In genomic region chr7:123789817-123790216, GRCh38 we compare ENCODE assay signal across 19 cellular contexts. TPM values are rescaled to one million over a fixed set of nuclear protein-coding genes. Genes with fewer than 3 reads are reported as not detected.
"Had no signal": no experiment of that assay in that cellular context is flagged by ENCODE, and none has a peak within 500 bp of the region (broad histone marks: within the 10 kb centered on the region; RNA-seq: fewer than 3 reads in every experiment).

No MANE protein-coding gene starts in this region.

- H3K4me3 Mint-ChIP-seq: activated B cell treated with CpG ODN at 0.5 μM for 24 hours; activated naive CD8-positive, alpha-beta T cell treated with anti-CD3 and anti-CD28 coated beads, Interleukin-2, amount 10 ng/mL, durations not matched to agents 7 days and 5 days; memory B cell; nephron had no signal

- H3K27ac Mint-ChIP-seq: activated B cell treated with CpG ODN at 0.5 μM for 24 hours; activated naive CD8-positive, alpha-beta T cell treated with anti-CD3 and anti-CD28 coated beads, Interleukin-2, amount 10 ng/mL, durations not matched to agents 7 days and 5 days; memory B cell; nephron had no signal

- H3K27me3 Mint-ChIP-seq: activated B cell treated with CpG ODN at 0.5 μM for 24 hours had no signal

- H3K4me1 Mint-ChIP-seq: activated B cell treated with CpG ODN at 0.5 μM for 24 hours; activated naive CD8-positive, alpha-beta T cell treated with anti-CD3 and anti-CD28 coated beads, Interleukin-2, amount 10 ng/mL, durations not matched to agents 7 days and 5 days; nephron had no signal

- H3K36me3 ChIP-seq: gastrocnemius medialis, heart right ventricle, left lung, sigmoid colon, upper lobe of right lung had no signal

- DNase-seq: activated B cell treated with CpG ODN at 0.5 μM for 24 hours; activated CD4-positive, alpha-beta T cell treated with anti-CD3 and anti-CD28 coated beads, Interleukin-2, amount 50 U/mL, for 1 hour; activated effector memory CD4-positive, alpha-beta T cell treated with anti-CD3 and anti-CD28 coated beads, Interleukin-2, amount 50 U/mL, for 16 hours; activated naive CD8-positive, alpha-beta T cell treated with anti-CD3 and anti-CD28 coated beads, Interleukin-2, amount 10 ng/mL, durations not matched to agents 7 days and 5 days; activated T-cell treated with anti-CD3 and anti-CD28 coated beads, Interleukin-2, amount 50 U/mL, for 1 hour; gastrocnemius medialis; heart right ventricle; left lung; psoas muscle; sigmoid colon; stimulated activated naive CD4-positive, alpha-beta T cell treated with Interleukin-2 at 50 U/mL for 16 hours; T-helper 2 cell; testis; upper lobe of right lung had no signal

- H3K9me3 ChIP-seq: gastrocnemius medialis, heart right ventricle, left lung, psoas muscle, sigmoid colon, testis, upper lobe of right lung had no signal

- ATAC-seq: gastrocnemius medialis, heart right ventricle, left lung, psoas muscle, upper lobe of right lung had no signal

- H3K4me3 ChIP-seq: gastrocnemius medialis, heart right ventricle, left lung, psoas muscle, sigmoid colon, testis, upper lobe of right lung had no signal

- H3K36me3 Mint-ChIP-seq: activated naive CD8-positive, alpha-beta T cell treated with anti-CD3 and anti-CD28 coated beads, Interleukin-2, amount 10 ng/mL, durations not matched to agents 7 days and 5 days; memory B cell had no signal

- H3K4me1 ChIP-seq: gastrocnemius medialis, left lung, psoas muscle, sigmoid colon, testis, upper lobe of right lung had no signal

- H3K9me3 Mint-ChIP-seq: activated B cell treated with CpG ODN at 0.5 μM for 24 hours; activated naive CD8-positive, alpha-beta T cell treated with anti-CD3 and anti-CD28 coated beads, Interleukin-2, amount 10 ng/mL, durations not matched to agents 7 days and 5 days; memory B cell had no signal

- H3K27me3 ChIP-seq: gastrocnemius medialis, heart right ventricle, left lung, sigmoid colon, testis, upper lobe of right lung had no signal

- H3K27ac ChIP-seq: gastrocnemius medialis, heart right ventricle, left lung, psoas muscle, sigmoid colon, testis, upper lobe of right lung had no signal

RNA-seq across cellular contexts. Expression of gene HYAL4, which starts 55.2 kb away (rescaled TPM):
- total RNA-seq: activated B cell treated with CpG ODN at 0.5 μM for 24 hours; activated naive CD8-positive, alpha-beta T cell treated with anti-CD3 and anti-CD28 coated beads, Interleukin-2, amount 10 ng/mL, durations not matched to agents 7 days and 5 days; astrocyte; fibroblast of lung; left lung; osteoblast; sigmoid colon; upper lobe of right lung had no signal
